Comparison of ENCODE assay signal across 24 cellular contexts in the genomic region with DNA sequence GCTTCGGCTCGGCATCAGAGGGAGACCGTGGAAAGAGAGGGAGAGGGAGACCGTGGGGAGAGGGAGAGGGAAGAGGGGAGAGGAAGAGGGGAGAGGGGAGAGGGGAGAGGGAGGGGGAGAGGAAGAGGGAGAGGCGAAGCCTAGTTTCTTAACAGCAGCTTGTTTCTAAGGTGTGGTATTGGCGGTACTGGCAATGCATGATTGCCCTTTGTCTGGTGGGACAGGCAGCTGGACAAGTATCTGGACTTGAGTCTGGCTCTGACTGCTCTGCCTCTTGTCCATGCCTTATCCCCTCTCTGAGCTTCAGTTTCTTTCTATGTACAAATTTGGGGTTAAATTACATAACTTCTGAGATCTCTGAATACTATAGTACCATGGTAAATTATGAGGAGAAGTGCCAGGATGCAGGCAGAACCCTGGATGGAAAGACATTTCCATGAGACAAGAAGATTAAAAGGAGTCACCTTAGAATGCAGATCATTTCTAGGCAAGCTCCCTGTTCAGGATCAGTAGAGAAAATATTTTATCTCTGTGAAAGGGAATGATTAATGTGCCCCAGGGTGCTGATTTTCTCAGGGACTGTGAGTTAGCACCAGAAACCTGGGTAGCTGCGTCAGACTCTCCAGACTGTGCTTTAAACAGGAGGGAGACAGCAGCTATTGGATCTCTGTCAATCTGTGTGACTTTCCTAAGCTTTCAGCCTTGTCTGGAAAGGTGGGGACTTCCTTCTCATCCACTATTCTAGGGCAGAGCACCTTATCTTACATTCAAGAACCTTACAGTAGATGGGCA.
"Had no signal": no experiment of that assay in that cellular context is flagged by ENCODE, and none has a peak within 500 bp of the region (broad histone marks: within the 10 kb centered on the region; RNA-seq: fewer than 3 reads in every experiment).

No MANE protein-coding gene starts in this region.

- H3K4me1 Mint-ChIP-seq: activated CD4-positive, alpha-beta memory T cell treated with anti-CD3 and anti-CD28 coated beads, Interleukin-2, amount 10 ng/mL, durations not matched to agents 7 days and 5 days; activated naive CD8-positive, alpha-beta T cell treated with anti-CD3 and anti-CD28 coated beads, Interleukin-2, amount 10 ng/mL, durations not matched to agents 7 days and 5 days; naive thymus-derived CD4-positive, alpha-beta T cell; neural crest cell; stimulated activated naive B cell treated with anti-CD40 and anti-IgM and Interleukin-4, amounts not matched to agents 10 μg/mL and 1 μg/mL and 100 μg/mL, for 72 hours had no signal

- H3K9me3 ChIP-seq: testis, vagina had no signal

- H3K9me3 Mint-ChIP-seq: activated CD4-positive, alpha-beta memory T cell treated with anti-CD3 and anti-CD28 coated beads, Interleukin-2, amount 10 ng/mL, durations not matched to agents 7 days and 5 days; activated naive CD4-positive, alpha-beta T cell treated with anti-CD3 and anti-CD28 coated beads for 36 hours; activated naive CD8-positive, alpha-beta T cell treated with anti-CD3 and anti-CD28 coated beads, Interleukin-2, amount 10 ng/mL, durations not matched to agents 7 days and 5 days; activated T-cell treated with anti-CD3 and anti-CD28 coated beads, Interleukin-2, amount 50 U/mL, for 72 hours; neural crest cell; stimulated activated naive B cell treated with anti-CD40 and anti-IgM and Interleukin-4, amounts not matched to agents 10 μg/mL and 1 μg/mL and 100 μg/mL, for 72 hours; T-helper 1 cell treated with Interleukin-12 subunit alpha and Interleukin-12 subunit beta and Interleukin-4 antibody, amounts not matched to agents 30 μg/mL and 1 μg/mL, for 36 hours; type B pancreatic cell had no signal

- H3K4me1 ChIP-seq: testis, vagina had no signal

- H3K27me3 ChIP-seq: testis, vagina had no signal

- ATAC-seq: activated T-cell treated with anti-CD3 and anti-CD28 coated beads, Interleukin-2, amount 50 U/mL, for 72 hours; left colon; naive thymus-derived CD4-positive, alpha-beta T cell; stimulated activated naive B cell treated with anti-CD40 and anti-IgM and Interleukin-4, amounts not matched to agents 10 μg/mL and 1 μg/mL and 100 μg/mL, for 72 hours had no signal

- DNase-seq: activated CD4-positive, alpha-beta memory T cell treated with anti-CD3 and anti-CD28 coated beads, Interleukin-2, amount 10 ng/mL, durations not matched to agents 7 days and 5 days; activated CD4-positive, alpha-beta T cell treated with anti-CD3 and anti-CD28 coated beads for 48 hours; activated CD4-positive, CD25-positive, alpha-beta regulatory T cell; activated effector memory CD4-positive, alpha-beta T cell treated with Interleukin-2 at 50 U/mL for 16 hours; activated naive CD4-positive, alpha-beta T cell treated with anti-CD3 and anti-CD28 coated beads for 36 hours; activated naive CD8-positive, alpha-beta T cell treated with anti-CD3 and anti-CD28 coated beads, Interleukin-2, amount 10 ng/mL, durations not matched to agents 7 days and 5 days; activated T-cell treated with anti-CD3 and anti-CD28 coated beads, Interleukin-2, amount 50 U/mL, for 72 hours; amygdala; cortex of kidney; erythroblast; foreskin melanocyte; hypothalamus; left colon; naive thymus-derived CD4-positive, alpha-beta T cell; occipital lobe; stimulated activated CD4-positive, alpha-beta T cell treated with anti-CD3 and anti-CD28 coated beads, Interleukin-2, amount 100 ng/mL, for 48 hours; stimulated activated CD8-positive, alpha-beta memory T cell treated with anti-CD3 and anti-CD28 coated beads, Interleukin-4, amount 100 ng/mL, for 48 hours; stimulated activated naive B cell treated with anti-CD40 and anti-IgM and Interleukin-4, amounts not matched to agents 10 μg/mL and 1 μg/mL and 100 μg/mL, for 72 hours; testis had no signal

- H3K27ac Mint-ChIP-seq: activated CD4-positive, alpha-beta memory T cell treated with anti-CD3 and anti-CD28 coated beads, Interleukin-2, amount 10 ng/mL, durations not matched to agents 7 days and 5 days; activated naive CD4-positive, alpha-beta T cell treated with anti-CD3 and anti-CD28 coated beads for 36 hours; activated naive CD8-positive, alpha-beta T cell treated with anti-CD3 and anti-CD28 coated beads, Interleukin-2, amount 10 ng/mL, durations not matched to agents 7 days and 5 days; activated T-cell treated with anti-CD3 and anti-CD28 coated beads, Interleukin-2, amount 50 U/mL, for 72 hours; naive thymus-derived CD4-positive, alpha-beta T cell; stimulated activated naive B cell treated with anti-CD40 and anti-IgM and Interleukin-4, amounts not matched to agents 10 μg/mL and 1 μg/mL and 100 μg/mL, for 72 hours; T-helper 1 cell treated with Interleukin-12 subunit alpha and Interleukin-12 subunit beta and Interleukin-4 antibody, amounts not matched to agents 30 μg/mL and 1 μg/mL, for 36 hours; type B pancreatic cell had no signal

- H3K36me3 ChIP-seq: vagina had no signal

- H3K36me3 Mint-ChIP-seq: activated naive CD8-positive, alpha-beta T cell treated with anti-CD3 and anti-CD28 coated beads, Interleukin-2, amount 10 ng/mL, durations not matched to agents 7 days and 5 days; stimulated activated naive B cell treated with anti-CD40 and anti-IgM and Interleukin-4, amounts not matched to agents 10 μg/mL and 1 μg/mL and 100 μg/mL, for 72 hours; type B pancreatic cell had no signal

- H3K4me3 Mint-ChIP-seq: activated CD4-positive, alpha-beta memory T cell treated with anti-CD3 and anti-CD28 coated beads, Interleukin-2, amount 10 ng/mL, durations not matched to agents 7 days and 5 days; activated naive CD4-positive, alpha-beta T cell treated with anti-CD3 and anti-CD28 coated beads for 36 hours; activated naive CD8-positive, alpha-beta T cell treated with anti-CD3 and anti-CD28 coated beads, Interleukin-2, amount 10 ng/mL, durations not matched to agents 7 days and 5 days; activated T-cell treated with anti-CD3 and anti-CD28 coated beads, Interleukin-2, amount 50 U/mL, for 72 hours; naive thymus-derived CD4-positive, alpha-beta T cell; neural crest cell; stimulated activated naive B cell treated with anti-CD40 and anti-IgM and Interleukin-4, amounts not matched to agents 10 μg/mL and 1 μg/mL and 100 μg/mL, for 72 hours; T-helper 1 cell treated with Interleukin-12 subunit alpha and Interleukin-12 subunit beta and Interleukin-4 antibody, amounts not matched to agents 30 μg/mL and 1 μg/mL, for 36 hours; type B pancreatic cell had no signal

- H3K27ac ChIP-seq: testis, vagina had no signal

- H3K4me3 ChIP-seq: lung, testis, vagina had no signal
